In genomic region chr4:135073389-135073788, GRCh38 we compare ENCODE assay signal across 29 cellular contexts.
"Had no signal": no experiment of that assay in that cellular context is flagged by ENCODE, and none has a peak within 500 bp of the region (broad histone marks: within the 10 kb centered on the region; RNA-seq: fewer than 3 reads in every experiment).

No MANE protein-coding gene starts in this region.

- H3K4me3 Mint-ChIP-seq: dendritic cell treated with granulocyte-macrophage colony-stimulating factor and Interleukin-4, amounts not matched to agents 40 ng/mL and 50 ng/mL, for 4 days; effector memory CD8-positive, alpha-beta T cell; endodermal cell had no signal

- H3K4me3 ChIP-seq: colonic mucosa, coronary artery, dorsolateral prefrontal cortex, esophagus muscularis mucosa, esophagus squamous epithelium, gastrocnemius medialis, gastroesophageal sphincter, heart left ventricle, heart right ventricle had no signal

- H3K27ac ChIP-seq: colonic mucosa, coronary artery, dorsolateral prefrontal cortex, epithelial cell of prostate, esophagus muscularis mucosa, esophagus squamous epithelium, foreskin keratinocyte, gastrocnemius medialis, gastroesophageal sphincter, heart left ventricle, heart right ventricle had no signal

- H3K9me3 ChIP-seq: colonic mucosa, esophagus squamous epithelium, gastrocnemius medialis had no signal

- H3K27me3 ChIP-seq: colonic mucosa, dorsolateral prefrontal cortex, esophagus muscularis mucosa, esophagus squamous epithelium, foreskin keratinocyte, gastrocnemius medialis, gastroesophageal sphincter, heart left ventricle, heart right ventricle had no signal

- H3K27me3 Mint-ChIP-seq: dendritic cell treated with granulocyte-macrophage colony-stimulating factor and Interleukin-4, amounts not matched to agents 40 ng/mL and 50 ng/mL, for 4 days; effector memory CD8-positive, alpha-beta T cell had no signal

- H3K4me1 Mint-ChIP-seq: endodermal cell had no signal

- H3K4me1 ChIP-seq: colonic mucosa, esophagus muscularis mucosa, esophagus squamous epithelium, foreskin keratinocyte, gastrocnemius medialis, gastroesophageal sphincter, heart left ventricle, heart right ventricle had no signal

- DNase-seq: colonic mucosa; cortex of kidney; dermis blood vessel endothelial cell; dorsolateral prefrontal cortex; effector CD4-positive, alpha-beta T cell; effector CD8-positive, alpha-beta T cell; effector memory CD4-positive, alpha-beta T cell; effector memory CD8-positive, alpha-beta T cell; endodermal cell; erythroblast; esophagus squamous epithelium; foreskin fibroblast; foreskin keratinocyte; foreskin melanocyte; gastrocnemius medialis; glutamatergic neuron; head of caudate nucleus; heart left ventricle; heart right ventricle had no signal

- H3K36me3 ChIP-seq: colonic mucosa, esophagus muscularis mucosa, esophagus squamous epithelium, gastrocnemius medialis, gastroesophageal sphincter, heart left ventricle, heart right ventricle had no signal

- FAIRE-seq: colon, endometrium, endothelial cell of umbilical vein, frontal cortex had no signal

- ATAC-seq: effector memory CD8-positive, alpha-beta T cell; esophagus mucosa; foreskin keratinocyte; gastrocnemius medialis; gastroesophageal sphincter; heart left ventricle; heart right ventricle had no signal

- H3K27ac Mint-ChIP-seq: dendritic cell treated with granulocyte-macrophage colony-stimulating factor and Interleukin-4, amounts not matched to agents 40 ng/mL and 50 ng/mL, for 4 days; effector memory CD8-positive, alpha-beta T cell; endodermal cell had no signal
